8 cellular contexts compared by ENCODE assay signal in genomic region chr6:53302678-53303360, GRCh38. TPM values are rescaled to one million over a fixed set of nuclear protein-coding genes. Genes with fewer than 3 reads are reported as not detected.
DNase-seq lines count a peak whose midpoint lies in the region; ATAC-seq and TF ChIP-seq lines count a peak whose summit lies in the region.

No MANE protein-coding gene starts in this region.

- no peaks in the 10 kb centered on the region for H3K9me3 Mint-ChIP-seq in T-cell

- H2AFZ ChIP-seq in GM23248 = no peak overlapping the region

- POLR2A ChIA-PET in T-cell (lab: Charles Lee) = interaction anchor here (0.6 to 2.2 kb wide), 11 partner anchors 8 to 430 kb away, joined by 3 to 14 read pairs (median 4); no protein-coding TSS in a partner anchor

- peak overlapping the region; percentile 47; the same call in 1 of the 2 replicates for H3K9ac ChIP-seq in GM23248

- in situ Hi-C loops in GM23248 (cut with MboI) = no loop called here

- H4K20me1 ChIP-seq in GM23248 (ENCODE audit: insufficient read depth) = no peaks in the 10 kb centered on the region

- H3K4me3 Mint-ChIP-seq in T-cell = peak overlapping the region; percentile 63 to 75 (median 72)

- H3K9me2 ChIP-seq in GM23248 (ENCODE audit: insufficient read depth) = no peaks in the 10 kb centered on the region

- peak; percentile 87 to 93 (median 90) for ATAC-seq in T-cell (replicated peaks in 1 of 4)

- no peaks in the 10 kb centered on the region for H3K27me3 Mint-ChIP-seq in T-cell

- H3K4me3 ChIP-seq in GM23248 (peak overlapping the region; percentile 45; the same call in 1 of the 2 replicates), retinal pigment epithelial cell (ENCODE audit: low read length) (no peak overlapping the region)

- H3K4me1 Mint-ChIP-seq in T-cell = peaks cover 79 to 84% (median 82%) of the 10 kb centered on the region in 3 donors

- no peaks in the 10 kb centered on the region for H3K9me3 ChIP-seq in GM23248 (ENCODE audit: low read depth)

- H3K27ac Mint-ChIP-seq in T-cell = peak overlapping the region; percentile 87

- peak overlapping the region; percentile 64 for H3K4me2 ChIP-seq in GM23248 (ENCODE audit: unreplicated experiment)

- CTCF ChIA-PET in T-cell (lab: Charles Lee) = interaction anchor here (0.5 to 3.2 kb wide), 19 partner anchors 8 to 423 kb away, joined by 3 to 22 read pairs (median 5); partner anchors contain the start of gene ELOVL5 (in 1 of the 2)

- H3F3A ChIP-seq in GM23248 (ENCODE audit: insufficient read depth) = peaks cover 25% of the 10 kb centered on the region

- DNase-seq in GM23248 (peak; percentile 90), T-cell (peak in 22 of 34 experiments; percentile 7 to 54 (median 22)), fibroblast of peridontal ligament (ENCODE audit: extremely low read depth) (peak; percentile 60), retinal pigment epithelial cell (ENCODE audit: low read depth) (peak; percentile 83), germinal center (ENCODE audit: low spot score) (no peak), middle frontal gyrus (ENCODE audit: extremely low spot score, low spot score) (no peak)
- DNase-seq in activated effector memory CD4-positive, alpha-beta T cell treated with anti-CD3 and anti-CD28 coated beads, Interleukin-2, amount 50 U/mL, for 16 hours = no peak
- no peak for DNase-seq in activated CD8-positive, alpha-beta memory T cell treated with anti-CD3 and anti-CD28 coated beads, Interleukin-2, amount 50 U/mL, for 4 hours

- 23 to 25% methylated on average over 6 of the region's 6 CpGs for WGBS in GM23248 (ENCODE audit: low coverage in 1 of 2, low lambda C conversion rate in 2 of 2, missing lambda C conversion rate in 2 of 2), 2 experiments

- no peaks in the 10 kb centered on the region for H3K27me3 ChIP-seq in GM23248 (replicated peaks; ENCODE audit: insufficient read depth)

- peaks cover 7% of the 10 kb centered on the region for H3K36me3 Mint-ChIP-seq in T-cell

- peaks cover 78% of the 10 kb centered on the region for H3K79me2 ChIP-seq in GM23248 (ENCODE audit: insufficient read depth)

- H3K27ac ChIP-seq in GM23248 = peak overlapping the region; percentile 55

- peaks cover 49% of the 10 kb centered on the region for H3K4me1 ChIP-seq in GM23248 (ENCODE audit: insufficient read depth)

- H3K36me3 ChIP-seq in GM23248 (ENCODE audit: low read depth) = no peaks in the 10 kb centered on the region

- no peak for TF ChIP-seq CTCF in retinal pigment epithelial cell (conservative IDR thresholded peaks at IDR 0.05; ENCODE audit: low read depth, low read length)

RNA-seq across cellular contexts. Expression of gene ELOVL5, which starts 45.9 kb away (rescaled TPM):
- total RNA-seq in GM23248 (2014; rRNA removed; shearing (Covaris generic)) = 60.3 and 70.8 TPM in 2 replicates
- 86.8 and 87.3 TPM in 2 replicates for polyA plus RNA-seq in GM23248 (2016; fragmentation: Nextera tagmentation; extraction: Ambion mirVana)
- 100 to 1,000 TPM in 1 of 5 donors, 10 to 100 TPM in 4; 71.4 to 101 (median 86.5) TPM for total RNA-seq in T-cell

Comparison
In these comparisons a context has a peak if more than half of its experiments do, and no peak if none do; other contexts are left out.
1. DNase-seq: peak in GM23248 (single experiment), T-cell (22 of 34), fibroblast of peridontal ligament (single experiment) and retinal pigment epithelial cell (single experiment); none in activated effector memory CD4-positive, alpha-beta T cell treated with anti-CD3 and anti-CD28 coated beads, Interleukin-2, amount 50 U/mL, for 16 hours (single experiment), germinal center (single experiment), activated CD8-positive, alpha-beta memory T cell treated with anti-CD3 and anti-CD28 coated beads, Interleukin-2, amount 50 U/mL, for 4 hours (single experiment) and middle frontal gyrus (single experiment).